Comparison of ENCODE assay signal across 17 cellular contexts in the genomic region with DNA sequence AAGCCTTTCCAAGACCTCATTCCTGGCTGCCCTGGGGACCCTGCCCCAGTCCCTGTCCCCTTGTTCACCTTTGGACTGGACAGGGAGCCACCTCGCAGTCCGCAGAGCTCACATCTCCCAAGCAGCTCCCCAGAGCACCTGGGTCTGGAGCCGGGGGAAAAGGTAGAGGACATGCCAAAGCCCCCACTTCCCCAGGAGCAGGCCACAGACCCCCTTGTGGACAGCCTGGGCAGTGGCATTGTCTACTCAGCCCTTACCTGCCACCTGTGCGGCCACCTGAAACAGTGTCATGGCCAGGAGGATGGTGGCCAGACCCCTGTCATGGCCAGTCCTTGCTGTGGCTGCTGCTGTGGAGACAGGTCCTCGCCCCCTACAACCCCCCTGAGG. TPM values are rescaled to one million over a fixed set of nuclear protein-coding genes. Genes with fewer than 3 reads are reported as not detected.
DNase-seq lines count a peak whose midpoint lies in the region; ATAC-seq and TF ChIP-seq lines count a peak whose summit lies in the region.
"Had no signal": no experiment of that assay in that cellular context is flagged by ENCODE, and none has a peak within 500 bp of the region (broad histone marks: within the 10 kb centered on the region; RNA-seq: fewer than 3 reads in every experiment).

No MANE protein-coding gene starts in this region.

- H3K27ac Mint-ChIP-seq in Calu3 (ENCODE audit: unreplicated experiment): peak overlapping the region; percentile 90
- no peak overlapping the region for H3K27ac Mint-ChIP-seq in HFFc6

- H3K4me1 ChIP-seq in neutrophil (ENCODE audit: control insufficient read depth in 1 of 2, insufficient read depth in 1 of 2, low read depth in 1 of 2, low read length in 1 of 2): peaks cover 16 to 25% of the 10 kb centered on the region in 2 experiments

- no peak for ATAC-seq in HG02885 (IDR thresholded peaks at IDR 0.05; ENCODE audit: poor library complexity, unreplicated experiment)

- peak overlapping the region; percentile 60 for H3K27ac ChIP-seq in neutrophil
- H3K27ac ChIP-seq: cardiac muscle cell, thyroid gland had no signal

- H3K9me3 ChIP-seq in neutrophil: no peaks in the 10 kb centered on the region
- H3K9me3 ChIP-seq: pancreas, SK-N-SH, thyroid gland had no signal

- H3K36me3 Mint-ChIP-seq in Calu3 (ENCODE audit: insufficient read depth, unreplicated experiment): peaks cover 88% of the 10 kb centered on the region
- peaks cover 32% of the 10 kb centered on the region for H3K36me3 Mint-ChIP-seq in HFFc6 (ENCODE audit: low read depth)

- intact Hi-C loops in Calu3 (cut with micrococcal nuclease; ENCODE audit: unreplicated experiment): loop anchor here (10.0 kb wide), 1 partner anchor 278 kb away; no protein-coding TSS in a partner anchor

- H3K27me3 ChIP-seq in neutrophil: no peaks in the 10 kb centered on the region
- H3K27me3 ChIP-seq: cardiac muscle cell, pancreas, thyroid gland had no signal

- no peak for DNase-seq in Calu3
- DNase-seq in HFFc6: no peak
- DNase-seq in choroid plexus epithelial cell (ENCODE audit: low read depth): no peak
- DNase-seq in NCI-H187 treated with DMSO at 0.1 percent for 48 hours (lab: John Stamatoyannopoulos, UW): no peak
- DNase-seq in HEK293T (ENCODE audit: extremely low spot score): no peak
- DNase-seq: activated gamma-delta T cell treated with Interleukin-2 at 50 U/mL for 16 hours; C1 segment of cervical spinal cord; DMS79 treated with DMSO at 0.1 percent for 48 hours; effector memory CD4-positive, alpha-beta T cell; SK-N-SH; stimulated activated CD4-positive, alpha-beta T cell treated with anti-CD3 and anti-CD28 coated beads, Interleukin-4, amount 100 ng/mL, for 24 hours; stimulated activated CD8-positive, alpha-beta memory T cell treated with anti-CD3 and anti-CD28 coated beads, Interleukin-4, amount 100 ng/mL, for 48 hours had no signal

- H3K9me3 Mint-ChIP-seq in Calu3 (ENCODE audit: low read depth, unreplicated experiment): no peaks in the 10 kb centered on the region
- H3K9me3 Mint-ChIP-seq in HFFc6: no peaks in the 10 kb centered on the region

- H3K4me1 Mint-ChIP-seq in Calu3 (ENCODE audit: low read depth, unreplicated experiment): peaks cover 27% of the 10 kb centered on the region
- peaks cover 42% of the 10 kb centered on the region for H3K4me1 Mint-ChIP-seq in HFFc6 (ENCODE audit: low read depth)

- H3K27me3 Mint-ChIP-seq in Calu3 (ENCODE audit: unreplicated experiment) (no peaks in the 10 kb centered on the region), HFFc6 (ENCODE audit: insufficient read depth) (no peaks in the 10 kb centered on the region)

- CTCF ChIA-PET in Calu3 (lab: Charles Lee): no interaction called here
- CTCF ChIA-PET in HEK293T (lab: Yijun Ruan, JAX): no interaction called here

- peaks cover 67% of the 10 kb centered on the region for H3K36me3 ChIP-seq in neutrophil
- H3K36me3 ChIP-seq: cardiac muscle cell had no signal

- POLR2A ChIA-PET in HEK293T (lab: Yijun Ruan, JAX): no interaction called here

- H3K4me3 ChIP-seq in choroid plexus epithelial cell (ENCODE audit: low read depth, low read length) (no peak overlapping the region), neutrophil (ENCODE audit: low read depth in 1 of 2, low read length in 1 of 2) (no peak overlapping the region)
- H3K4me3 ChIP-seq: cardiac muscle cell, pancreas, thyroid gland had no signal

- no TSS peak for BruUV-seq in Calu3 (replicated peaks; lab: Mats Ljungman, UMichigan)

- H3K4me3 Mint-ChIP-seq in Calu3 (ENCODE audit: low read depth, unreplicated experiment) (peak overlapping the region; percentile 39), HFFc6 (no peak overlapping the region)

- TF ChIP-seq CTCF in Calu3 (IDR thresholded peaks at IDR 0.05; ENCODE audit: unreplicated experiment) (no peak), HFFc6 (IDR thresholded peaks at IDR 0.05) (peak; percentile 34), choroid plexus epithelial cell (conservative IDR thresholded peaks at IDR 0.05; ENCODE audit: low read depth, low read length) (peak; percentile 18), neutrophil (IDR thresholded peaks at IDR 0.05) (no peak)

TF ChIP-seq in HEK293T, 16 proteins besides CTCF, POLR2A, EP300 and RAD21:
- TF ChIP-seq FOXA1 (IDR thresholded peaks at IDR 0.05) (no peak), FOXK2 (IDR thresholded peaks at IDR 0.05) (no peak), SP1 (IDR thresholded peaks at IDR 0.05) (no peak), CTBP1 (IDR thresholded peaks at IDR 0.05; ENCODE audit: borderline replicate concordance) (no peak), HDGF (IDR thresholded peaks at IDR 0.05; ENCODE audit: borderline replicate concordance) (no peak), SUZ12 (IDR thresholded peaks at IDR 0.05) (no peak), FOXM1 (IDR thresholded peaks at IDR 0.05; ENCODE audit: borderline replicate concordance) (no peak), LEF1 (IDR thresholded peaks at IDR 0.05; ENCODE audit: borderline replicate concordance) (no peak)

RNA-seq across cellular contexts. Expression of a gene that starts 38.7 kb away (rescaled TPM):
- not detected in 2 replicates for total RNA-seq in Calu3 (2022)
- 1 to 10 TPM in 5 of 6 experiments, under 1 TPM in 1; 0.96 to 1.8 (median 1.2) TPM for total RNA-seq in HFFc6 (2021; fragmentation: NEBNext Ultra II Directional; extraction: Animal tissue kit (Norgen Biotek cat#: 25700))
- total RNA-seq: cardiac muscle cell had no signal

RNA-seq across cellular contexts. Expression of a gene that starts 49.5 kb away (rescaled TPM):
- 99.0 and 108 TPM in 2 replicates for total RNA-seq in Calu3 (2022)
- 10 to 100 TPM; 20.0 to 27.0 (median 23.2) TPM for total RNA-seq in HFFc6 (2021; fragmentation: NEBNext Ultra II Directional; extraction: Animal tissue kit (Norgen Biotek cat#: 25700))

Comparison
In these comparisons a context has a peak if more than half of its experiments do, and no peak if none do; other contexts are left out.
1. CTCF ChIP-seq: peak in HFFc6 (single experiment) and choroid plexus epithelial cell (single experiment); none in Calu3 (single experiment) and neutrophil (single experiment).